Comparison of ENCODE assay signal across 14 cellular contexts in genomic region chr2:42971947-42972736, GRCh38.
DNase-seq lines count a peak whose midpoint lies in the region; ATAC-seq, FAIRE-seq and TF ChIP-seq lines count a peak whose summit lies in the region.
"Had no signal": no experiment of that assay in that cellular context is flagged by ENCODE, and none has a peak within 500 bp of the region (broad histone marks: within the 10 kb centered on the region; RNA-seq: fewer than 3 reads in every experiment).

No MANE protein-coding gene starts in this region.

- H3K9me1 ChIP-seq in endothelial cell of umbilical vein (replicated peaks; ENCODE audit: control insufficient read depth, extremely low read depth, insufficient read depth, low read length) = no peaks in the 10 kb centered on the region

- no peak overlapping the region for H2AFZ ChIP-seq in SK-N-SH (ENCODE audit: low read depth)
- peak overlapping the region; percentile 39; the same call in 1 of the 2 replicates for H2AFZ ChIP-seq in Loucy (ENCODE audit: low read length)
- H2AFZ ChIP-seq in endothelial cell of umbilical vein (ENCODE audit: low read depth, low read length) = no peak overlapping the region

- TF ChIP-seq CTCF in SK-N-SH (IDR thresholded peaks at IDR 0.05) = no peak
- TF ChIP-seq CTCF in Loucy (conservative IDR thresholded peaks at IDR 0.05; ENCODE audit: low read length) = no peak
- no peak for TF ChIP-seq CTCF in endothelial cell of umbilical vein (IDR thresholded peaks at IDR 0.05; ENCODE audit: extremely low read depth in 1 of 2, insufficient read depth in 1 of 2, low read depth in 1 of 2, low read length in 2 of 2)
- no peak for TF ChIP-seq CTCF in ovary (IDR thresholded peaks at IDR 0.05)

- H3F3A ChIP-seq in SK-N-SH (replicated peaks; ENCODE audit: insufficient read depth) (peaks cover 35% of the 10 kb centered on the region), Loucy (ENCODE audit: low read depth) (no peaks in the 10 kb centered on the region)

- TF ChIP-seq POLR2A in endothelial cell of umbilical vein (IDR thresholded peaks at IDR 0.05; ENCODE audit: low read depth, low read length) (no peak), ovary (IDR thresholded peaks at IDR 0.05) (no peak), GM18505 (IDR thresholded peaks at IDR 0.05; ENCODE audit: borderline replicate concordance, extremely low read depth, insufficient read depth, insufficient read length) (no peak)

- H4K20me1 ChIP-seq in SK-N-SH (ENCODE audit: insufficient read depth) (no peaks in the 10 kb centered on the region), Loucy (ENCODE audit: insufficient read depth, low read length, poor library complexity, severe bottlenecking) (no peaks in the 10 kb centered on the region), endothelial cell of umbilical vein (replicated peaks; ENCODE audit: control insufficient read depth, extremely low read depth, insufficient read depth, low read length) (no peaks in the 10 kb centered on the region)

- CTCF ChIA-PET in SK-N-SH (lab: Yijun Ruan, JAX) = interaction anchor here (1.5 to 13.1 kb wide), 5 partner anchors 18 to 250 kb away, joined by 3 to 299 read pairs (median 29); partner anchors contain the start of gene ZFP36L2
- CTCF ChIA-PET in endothelial cell of umbilical vein (lab: Charles Lee) = interaction anchor here (1.0 to 8.9 kb wide), 6 partner anchors 26 to 569 kb away, joined by 3 to 240 read pairs (median 3); partner anchors contain the start of gene ZFP36L2

- intact Hi-C loops in endothelial cell of umbilical vein (cut with micrococcal nuclease) (no loop called here), ovary (cut with DNase I) (loop anchor here in 3 of 4 donors (5.0 to 10.0 kb wide), 5 partner anchors 53 to 513 kb away; partner anchors contain the start of gene ZFP36L2 (in 1 of the 3))

- POLR2A ChIA-PET in SK-N-SH (lab: Yijun Ruan, JAX) (no interaction called here), endothelial cell of umbilical vein (lab: Charles Lee) (interaction anchor here (0.6 kb wide), 1 partner anchor 145 kb away, joined by 8 read pairs; no protein-coding TSS in a partner anchor)

- H3K9me2 ChIP-seq in SK-N-SH (no peaks in the 10 kb centered on the region), Loucy (replicated peaks; ENCODE audit: low read depth, low read length) (no peaks in the 10 kb centered on the region)

- H3K27ac ChIP-seq in SK-N-SH (ENCODE audit: low read depth in 2 of 2, low read length in 1 of 2) (peak overlapping the region in 1 of 2 experiments; percentile 34; a peak in 2 of 4 replicates), endothelial cell of umbilical vein (ENCODE audit: insufficient read depth, low read depth, low read length) (no peak overlapping the region), ovary (peak overlapping the region; percentile 7 to 60)
- H3K27ac ChIP-seq: Peyer's patch, transverse colon had no signal

- H3K79me2 ChIP-seq in SK-N-SH (ENCODE audit: insufficient read depth) (no peaks in the 10 kb centered on the region), Loucy (ENCODE audit: insufficient read depth, low read length) (no peaks in the 10 kb centered on the region), endothelial cell of umbilical vein (ENCODE audit: control insufficient read depth, insufficient read depth, low read length) (no peaks in the 10 kb centered on the region)

- H3K27me3 ChIP-seq in SK-N-SH (ENCODE audit: insufficient read depth) = no peaks in the 10 kb centered on the region
- H3K27me3 ChIP-seq in Loucy (ENCODE audit: insufficient read depth, low read length, poor library complexity, severe bottlenecking) = no peaks in the 10 kb centered on the region
- H3K27me3 ChIP-seq in endothelial cell of umbilical vein (ENCODE audit: control insufficient read depth in 2 of 2, insufficient read depth in 2 of 2, low read length in 2 of 2) = no peaks in the 10 kb centered on the region
- no peaks in the 10 kb centered on the region for H3K27me3 ChIP-seq in ovary
- H3K27me3 ChIP-seq: Peyer's patch, transverse colon had no signal

- H3K9me3 ChIP-seq in SK-N-SH (no peaks in the 10 kb centered on the region), Loucy (ENCODE audit: insufficient read depth, low read depth, low read length) (no peaks in the 10 kb centered on the region), endothelial cell of umbilical vein (replicated peaks; ENCODE audit: control insufficient read depth, insufficient read depth, low read length) (no peaks in the 10 kb centered on the region), ovary (no peaks in the 10 kb centered on the region)
- H3K9me3 ChIP-seq: Peyer's patch, transverse colon had no signal

- H3K4me2 ChIP-seq in SK-N-SH = no peak overlapping the region
- no peak overlapping the region for H3K4me2 ChIP-seq in Loucy (ENCODE audit: low read depth, low read length, poor library complexity, severe bottlenecking)
- H3K4me2 ChIP-seq in endothelial cell of umbilical vein (ENCODE audit: insufficient read depth, low read length) = no peak overlapping the region

- BruUV-seq in endothelial cell of umbilical vein (replicated peaks; lab: Mats Ljungman, UMichigan) = no TSS peak

- ATAC-seq in SK-N-SH treated with all-trans-retinoic acid at 6 μM for 48 hours (no peak), HG03342 (IDR thresholded peaks at IDR 0.05; ENCODE audit: unreplicated experiment) (no peak), GM18505 (IDR thresholded peaks at IDR 0.05; ENCODE audit: unreplicated experiment) (no peak)
- ATAC-seq: left lobe of liver had no signal

- H3K36me3 ChIP-seq in SK-N-SH (replicated peaks in 1 of 2; ENCODE audit: control insufficient read depth in 1 of 2, insufficient read depth in 2 of 2, low read length in 1 of 2) (no peaks in the 10 kb centered on the region), Loucy (ENCODE audit: insufficient read depth, low read length) (no peaks in the 10 kb centered on the region), endothelial cell of umbilical vein (ENCODE audit: control insufficient read depth in 2 of 2, extremely low read depth in 1 of 2, insufficient read depth in 2 of 2, low read length in 2 of 2) (no peaks in the 10 kb centered on the region), ovary (no peaks in the 10 kb centered on the region)
- H3K36me3 ChIP-seq: Peyer's patch, transverse colon had no signal

- FAIRE-seq in endothelial cell of umbilical vein (lab: Jason Lieb, UNC) = peak; percentile 38

- WGBS in SK-N-SH (ENCODE audit: low lambda C conversion rate) = 74% methylated on average over 7 of the region's 7 CpGs
- WGBS in ovary, 3 donors = 27 to 30% (median 27%) methylated on average over 7 of the region's 7 CpGs

- no peak overlapping the region for H3K4me3 ChIP-seq in SK-N-SH (ENCODE audit: low read depth in 2 of 2, low read length in 1 of 2)
- no peak overlapping the region for H3K4me3 ChIP-seq in Loucy (ENCODE audit: low read length, poor library complexity, severe bottlenecking)
- no peak overlapping the region for H3K4me3 ChIP-seq in endothelial cell of umbilical vein (replicated peaks in 1 of 3; ENCODE audit: insufficient read depth in 1 of 3, low read depth in 1 of 3, low read length in 3 of 3)
- H3K4me3 ChIP-seq in ovary = no peak overlapping the region
- H3K4me3 ChIP-seq: Peyer's patch, transverse colon had no signal

- H3K9ac ChIP-seq in SK-N-SH = no peak overlapping the region
- peak overlapping the region; percentile 10 for H3K9ac ChIP-seq in Loucy (ENCODE audit: low read depth, low read length, poor library complexity, severe bottlenecking)
- H3K9ac ChIP-seq in endothelial cell of umbilical vein (replicated peaks; ENCODE audit: extremely low read depth, insufficient read depth, low read length) = no peak overlapping the region

- DNase-seq in SK-N-SH (no peak), endothelial cell of umbilical vein (ENCODE audit: low read depth, low spot score) (no peak), ovary (peak in 3 of 5 donors; percentile 23 to 47 (median 44)), inferior parietal cortex (ENCODE audit: extremely low spot score) (no peak)
- DNase-seq: NCI-H1048, NCI-H446, nephron progenitor cell, transverse colon had no signal

- H3K4me1 ChIP-seq in SK-N-SH (ENCODE audit: control insufficient read depth in 1 of 2, insufficient read depth in 2 of 2, low read depth in 1 of 2, low read length in 1 of 2) = peaks cover 35 to 40% of the 10 kb centered on the region in 2 experiments; a peak in 3 of 4 replicates
- H3K4me1 ChIP-seq in Loucy (ENCODE audit: insufficient read depth, low read length, poor library complexity, severe bottlenecking) = peaks cover 7% of the 10 kb centered on the region
- H3K4me1 ChIP-seq in endothelial cell of umbilical vein (ENCODE audit: control insufficient read depth, extremely low read depth, insufficient read depth, low read length) = peaks cover 4% of the 10 kb centered on the region
- peaks cover 23% of the 10 kb centered on the region for H3K4me1 ChIP-seq in ovary (ENCODE audit: insufficient read depth)

- TF ChIP-seq RAD21 in SK-N-SH (IDR thresholded peaks at IDR 0.05; ENCODE audit: low read length) = no peak

- no peak for TF ChIP-seq EP300 in SK-N-SH (IDR thresholded peaks at IDR 0.05; ENCODE audit: borderline replicate concordance in 1 of 2, low read depth in 1 of 2, low read length in 1 of 2)
- TF ChIP-seq EP300 in ovary (IDR thresholded peaks at IDR 0.05) = no peak

- dilution Hi-C loops in endothelial cell of umbilical vein (cut with MboI; ENCODE audit: extremely low pct_ligation_motif_present, low sequenced_read_pairs) = no loop called here

TF ChIP-seq in SK-N-SH, 30 proteins besides CTCF, POLR2A, EP300 and RAD21 (continues in another document):
- no peak for TF ChIP-seq RFX5 (IDR thresholded peaks at IDR 0.05; ENCODE audit: low read length)

TF ChIP-seq in SK-N-SH treated with all-trans-retinoic acid at 6 μM for 48 hours, 23 proteins besides CTCF, POLR2A, EP300 and RAD21 (continues in another document):
- TF ChIP-seq OSR1 (CRISPR knock-in tag; IDR thresholded peaks at IDR 0.05) (no peak), PPARA (CRISPR knock-in tag; IDR thresholded peaks at IDR 0.05; ENCODE audit: borderline replicate concordance) (no peak), BACH2 (CRISPR knock-in tag; IDR thresholded peaks at IDR 0.05; ENCODE audit: borderline replicate concordance) (no peak), ARNTL (CRISPR knock-in tag; IDR thresholded peaks at IDR 0.05; ENCODE audit: borderline replicate concordance, low read depth) (no peak), ZFP30 (CRISPR knock-in tag; IDR thresholded peaks at IDR 0.05) (no peak), GLIS3 (CRISPR knock-in tag; IDR thresholded peaks at IDR 0.05) (no peak)

TF ChIP-seq in endothelial cell of umbilical vein, 7 proteins besides CTCF, POLR2A, EP300 and RAD21 (continues in another document):
- TF ChIP-seq JUN (IDR thresholded peaks at IDR 0.05; ENCODE audit: borderline replicate concordance, insufficient read depth, insufficient read length, low read depth) (no peak), MYC (IDR thresholded peaks at IDR 0.05; ENCODE audit: low read depth, low read length) (no peak), GATA2 (IDR thresholded peaks at IDR 0.05; ENCODE audit: insufficient read depth, insufficient read length, low read depth, low read length) (no peak), MAX (IDR thresholded peaks at IDR 0.05; ENCODE audit: insufficient read depth, insufficient read length) (no peak), POLR2AphosphoS5 (IDR thresholded peaks at IDR 0.05; ENCODE audit: insufficient read depth, low read depth, low read length) (no peak)

Comparison
In these comparisons a context has a peak if more than half of its experiments do, and no peak if none do; other contexts are left out.
1. DNase-seq: peak in ovary (3 of 5); none in SK-N-SH (single experiment), endothelial cell of umbilical vein (single experiment) and inferior parietal cortex (single experiment).